1 cellular context compared by ENCODE assay signal in genomic region chr5:178547052-178547666, GRCh38.
TF ChIP-seq lines count a peak whose summit lies in the region.

No MANE protein-coding gene starts in this region.

TF ChIP-seq in K562, 482 proteins besides CTCF, POLR2A, EP300 and RAD21:
- TF ChIP-seq EGR1 (conservative IDR thresholded peaks at IDR 0.05) = peak; percentile 87
- no peak for TF ChIP-seq CBX2 (IDR thresholded peaks at IDR 0.05; ENCODE audit: insufficient read depth, low read length, poor library complexity, severe bottlenecking)
- TF ChIP-seq ZNF583 (CRISPR knock-in tag; IDR thresholded peaks at IDR 0.05) = no peak
